ENCODE assay signal across 26 cellular contexts in the genomic region with DNA sequence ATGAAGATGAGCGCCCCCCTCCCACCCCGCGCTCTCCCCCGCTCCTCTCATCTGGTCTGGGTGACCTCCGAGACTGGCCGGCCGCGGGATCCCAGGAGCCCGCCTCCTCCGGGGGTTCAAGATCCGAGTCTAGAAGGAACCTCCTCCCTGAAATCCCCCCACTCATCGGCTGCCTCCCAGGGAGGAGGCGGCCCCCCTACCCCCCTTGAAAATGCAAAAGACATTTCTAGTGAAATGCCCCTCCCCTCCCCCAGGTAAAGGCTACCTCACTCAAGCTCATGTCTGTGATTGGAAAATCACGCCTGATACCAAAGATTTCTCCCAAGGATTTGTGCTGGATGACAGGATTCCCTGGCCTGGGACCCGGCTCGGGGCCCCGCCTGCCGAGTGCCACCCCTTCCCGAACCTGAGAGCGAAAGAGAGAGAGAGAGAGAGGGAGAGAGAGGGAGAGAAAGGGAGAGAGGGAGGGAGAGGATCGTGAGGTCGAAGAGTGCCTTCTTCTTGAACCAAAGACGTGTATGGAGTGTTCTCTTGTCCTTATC. TPM values are rescaled to one million over a fixed set of nuclear protein-coding genes. Genes with fewer than 3 reads are reported as not detected.
"Had no signal": no experiment of that assay in that cellular context is flagged by ENCODE, and none has a peak within 500 bp of the region (broad histone marks: within the 10 kb centered on the region; RNA-seq: fewer than 3 reads in every experiment).

No MANE protein-coding gene starts in this region.

- H3K27ac ChIP-seq: body of pancreas, cardiac muscle cell, heart right ventricle, left lung, pancreas, psoas muscle, right atrium auricular region had no signal

- H3K4me1 ChIP-seq: body of pancreas, left lung, pancreas, psoas muscle had no signal

- H3K9me3 ChIP-seq: pancreas had no signal

- ATAC-seq: activated CD4-positive, CD25-positive, alpha-beta regulatory T cell treated with anti-CD3 and anti-CD28 coated beads, Interleukin-2, amount 50 U/mL, for 24 hours; activated CD8-positive, alpha-beta T cell treated with anti-CD3 and anti-CD28 coated beads, Interleukin-2, amount 10 ng/mL, durations not matched to agents 7 days and 5 days; activated naive CD8-positive, alpha-beta T cell treated with anti-CD3 and anti-CD28 coated beads, Interleukin-2, amount 50 U/mL, for 24 hours; body of pancreas; heart right ventricle; left lung; naive thymus-derived CD4-positive, alpha-beta T cell; pancreas; psoas muscle; stimulated activated naive CD8-positive, alpha-beta T cell treated with anti-CD3 and anti-CD28 coated beads, Interleukin-15, Interleukin-2, amounts not matched to agents 100 U/mL and 50 U/mL, for 24 hours; T-helper 17 cell had no signal

- H3K4me1 Mint-ChIP-seq: activated CD4-positive, alpha-beta T cell treated with anti-CD3 and anti-CD28 coated beads, Interleukin-2, amount 10 ng/mL, durations not matched to agents 24 days and 14 days had no signal

- H3K27ac Mint-ChIP-seq: activated CD4-positive, alpha-beta T cell treated with anti-CD3 and anti-CD28 coated beads, Interleukin-2, amount 10 ng/mL, durations not matched to agents 24 days and 14 days; activated CD8-positive, alpha-beta T cell treated with anti-CD3 and anti-CD28 coated beads, Interleukin-2, amount 10 ng/mL, durations not matched to agents 7 days and 5 days; activated naive CD8-positive, alpha-beta T cell treated with anti-CD3 and anti-CD28 coated beads, Interleukin-2, amount 50 U/mL, for 24 hours; activated T-helper 1 cell treated with anti-CD3 and anti-CD28 coated beads, Interleukin-12 subunit alpha, Interleukin-12 subunit beta, Interleukin-2, Interleukin-4 antibody, amounts not matched to agents 30 ng/mL and 10 ng/mL and 1 ng/mL, durations not matched to agents 14 hours and 24 hours and 36 hours; T-helper 17 cell had no signal

- H3K4me3 Mint-ChIP-seq: activated CD4-positive, alpha-beta T cell treated with anti-CD3 and anti-CD28 coated beads, Interleukin-2, amount 10 ng/mL, durations not matched to agents 24 days and 14 days; activated CD8-positive, alpha-beta T cell treated with anti-CD3 and anti-CD28 coated beads, Interleukin-2, amount 10 ng/mL, durations not matched to agents 7 days and 5 days; activated naive CD8-positive, alpha-beta T cell treated with anti-CD3 and anti-CD28 coated beads, Interleukin-2, amount 50 U/mL, for 24 hours; activated T-helper 1 cell treated with anti-CD3 and anti-CD28 coated beads, Interleukin-12 subunit alpha, Interleukin-12 subunit beta, Interleukin-2, Interleukin-4 antibody, amounts not matched to agents 30 ng/mL and 10 ng/mL and 1 ng/mL, durations not matched to agents 14 hours and 24 hours and 36 hours; T-helper 17 cell had no signal

- H3K9me3 Mint-ChIP-seq: activated CD4-positive, alpha-beta T cell treated with anti-CD3 and anti-CD28 coated beads, Interleukin-2, amount 10 ng/mL, durations not matched to agents 24 days and 14 days; activated naive CD8-positive, alpha-beta T cell treated with anti-CD3 and anti-CD28 coated beads, Interleukin-2, amount 50 U/mL, for 24 hours had no signal

- H3K4me3 ChIP-seq: body of pancreas, cardiac muscle cell, heart right ventricle, left lung, lung, pancreas, psoas muscle, right atrium auricular region had no signal

- DNase-seq: activated CD4-positive, alpha-beta T cell treated with anti-CD3 and anti-CD28 coated beads, Interleukin-2, amount 10 ng/mL, durations not matched to agents 24 days and 14 days; activated CD8-positive, alpha-beta T cell treated with anti-CD3 and anti-CD28 coated beads, Interleukin-2, amount 10 ng/mL, durations not matched to agents 7 days and 5 days; activated gamma-delta T cell; activated naive CD4-positive, alpha-beta T cell treated with anti-CD3 and anti-CD28 coated beads, Interleukin-2, amount 50 U/mL, for 16 hours; activated naive CD8-positive, alpha-beta T cell treated with anti-CD3 and anti-CD28 coated beads, Interleukin-2, amount 50 U/mL, for 24 hours; body of pancreas; cortex of kidney; heart right ventricle; kidney glomerular epithelial cell; naive thymus-derived CD4-positive, alpha-beta T cell; psoas muscle; stimulated activated CD4-positive, alpha-beta T cell treated with anti-CD3 and anti-CD28 coated beads, Interleukin-4, amount 100 ng/mL, for 4 hours; stimulated activated naive CD8-positive, alpha-beta T cell treated with anti-CD3 and anti-CD28 coated beads, Interleukin-15, Interleukin-2, amounts not matched to agents 100 U/mL and 50 U/mL, for 24 hours; T-helper 17 cell had no signal

- H3K36me3 ChIP-seq: cardiac muscle cell, heart right ventricle, left lung, pancreas, right atrium auricular region had no signal

RNA-seq across cellular contexts. Expression of a gene that starts 23.4 kb away (rescaled TPM):
- total RNA-seq: activated CD4-positive, alpha-beta T cell treated with anti-CD3 and anti-CD28 coated beads, Interleukin-2, amount 10 ng/mL, durations not matched to agents 24 days and 14 days; activated CD8-positive, alpha-beta T cell treated with anti-CD3 and anti-CD28 coated beads, Interleukin-2, amount 10 ng/mL, durations not matched to agents 7 days and 5 days; activated T-helper 1 cell treated with anti-CD3 and anti-CD28 coated beads, Interleukin-12 subunit alpha, Interleukin-12 subunit beta, Interleukin-2, Interleukin-4 antibody, amounts not matched to agents 30 ng/mL and 10 ng/mL and 1 ng/mL, durations not matched to agents 14 hours and 24 hours and 36 hours; cardiac muscle cell; cerebellum; epithelial cell of proximal tubule; fibroblast of villous mesenchyme; heart right ventricle; left lung; lung; naive thymus-derived CD4-positive, alpha-beta T cell; psoas muscle; right atrium auricular region; subcutaneous adipose tissue; T-helper 17 cell; ureter had no signal
- polyA plus RNA-seq: cardiac muscle cell; heart right ventricle; lung; naive thymus-derived CD4-positive, alpha-beta T cell; pancreas; psoas muscle had no signal
